11 cellular contexts compared by ENCODE assay signal in genomic region chr16:53664724-53665345, GRCh38.
A peak's percentile ranks its signal among the peaks of the same experiment; 100 is the strongest.
DNase-seq lines count a peak whose midpoint lies in the region; ATAC-seq and TF ChIP-seq lines count a peak whose summit lies in the region.
"Had no signal": no experiment of that assay in that cellular context is flagged by ENCODE, and none has a peak within 500 bp of the region (broad histone marks: within the 10 kb centered on the region; RNA-seq: fewer than 3 reads in every experiment).

No MANE protein-coding gene starts in this region.

- no peak overlapping the region for H3K4me3 ChIP-seq in astrocyte of the spinal cord (ENCODE audit: low read depth, low read length)

- DNase-seq in activated CD4-positive, CD25-positive, alpha-beta regulatory T cell treated with anti-CD3 and anti-CD28 coated beads, Interleukin-2, amount 50 U/mL, for 72 hours: no peak
- DNase-seq in astrocyte of the spinal cord (ENCODE audit: low read depth, low spot score): peak; percentile 92
- peak; percentile 6 for DNase-seq in stimulated activated CD4-positive, alpha-beta T cell treated with anti-CD3 and anti-CD28 coated beads, Interleukin-4, amount 100 ng/mL, for 24 hours
- DNase-seq in RWPE1 (ENCODE audit: low spot score): no peak
- DNase-seq in GDM1 (lab: John Stamatoyannopoulos, UW): no peak
- DNase-seq: 8988T, GOT3, NCI-H1930 had no signal

- POLR2A ChIA-PET in RWPE1 (lab: Yijun Ruan, JAX; ENCODE audit: low non-redundant PET): no interaction called here

- in situ Hi-C loops in astrocyte of the spinal cord (cut with HindIII; ENCODE audit: low sequenced_read_pairs): no loop called here

- ATAC-seq in activated CD4-positive, CD25-positive, alpha-beta regulatory T cell treated with anti-CD3 and anti-CD28 coated beads, Interleukin-2, amount 50 U/mL, for 24 hours: peak; percentile 96 to 98
- ATAC-seq in HG02623 (IDR thresholded peaks at IDR 0.05; ENCODE audit: unreplicated experiment) (peak; percentile 43), HG02678 (IDR thresholded peaks at IDR 0.05; ENCODE audit: unreplicated experiment) (no peak)

- H3K27ac ChIP-seq in RWPE1: no peak overlapping the region

- CTCF ChIA-PET in RWPE1 (lab: Yijun Ruan, JAX): interaction anchor here (0.6 kb wide), 2 partner anchors 81 to 501 kb away, joined by 3 to 8 read pairs; no protein-coding TSS in a partner anchor

- TF ChIP-seq CTCF in astrocyte of the spinal cord (IDR thresholded peaks at IDR 0.05; ENCODE audit: low read depth, low read length): no peak
- TF ChIP-seq CTCF in RWPE1 (conservative IDR thresholded peaks at IDR 0.05; ENCODE audit: low read depth): no peak

Comparison
In these comparisons a context has a peak if more than half of its experiments do, and no peak if none do; other contexts are left out.
1. DNase-seq: peak in astrocyte of the spinal cord (single experiment) and stimulated activated CD4-positive, alpha-beta T cell treated with anti-CD3 and anti-CD28 coated beads, Interleukin-4, amount 100 ng/mL, for 24 hours (single experiment); none in activated CD4-positive, CD25-positive, alpha-beta regulatory T cell treated with anti-CD3 and anti-CD28 coated beads, Interleukin-2, amount 50 U/mL, for 72 hours (single experiment), RWPE1 (single experiment) and GDM1 (single experiment).